8 cellular contexts compared by ENCODE assay signal in the genomic region with DNA sequence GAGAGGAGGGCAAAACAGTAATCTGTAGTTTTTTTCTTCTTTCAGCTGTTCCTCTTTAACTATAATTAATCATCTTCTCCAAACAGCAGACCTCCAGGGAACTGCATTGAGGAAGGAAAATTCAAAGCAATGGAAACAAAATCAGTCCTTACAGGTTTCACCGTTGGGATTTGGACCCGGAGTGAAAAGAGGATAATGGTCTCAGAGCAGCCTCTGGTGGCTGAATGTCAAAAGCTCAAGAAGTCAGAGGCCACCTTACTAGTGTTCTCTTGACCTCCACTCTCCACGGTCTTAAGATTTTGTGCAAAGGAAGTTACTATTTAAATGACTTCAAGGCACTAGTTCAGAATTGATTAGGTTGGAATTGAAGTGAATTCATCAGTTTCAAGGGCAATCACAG. TPM values are rescaled to one million over a fixed set of nuclear protein-coding genes. Genes with fewer than 3 reads are reported as not detected.
DNase-seq lines count a peak whose midpoint lies in the region; ATAC-seq and TF ChIP-seq lines count a peak whose summit lies in the region.

No MANE protein-coding gene starts in this region.

- H3K9me3 Mint-ChIP-seq in T-helper 2 cell treated with Interferon-gamma antibody and Interleukin-4, amounts not matched to agents 5 μg/mL and 100 μg/mL, for 36 hours: no peaks in the 10 kb centered on the region

- intact Hi-C loops in left colon (cut with DNase I, micrococcal nuclease): loop anchor here in 1 of 2 donors (10.0 kb wide), 1 partner anchor 442 kb away; no protein-coding TSS in a partner anchor

- no peak overlapping the region for H3K27ac Mint-ChIP-seq in T-helper 2 cell treated with Interferon-gamma antibody and Interleukin-4, amounts not matched to agents 5 μg/mL and 100 μg/mL, for 36 hours

- peak; percentile 70 for TF ChIP-seq CTCF in astrocyte of the spinal cord (IDR thresholded peaks at IDR 0.05; ENCODE audit: low read depth, low read length)

- DNase-seq in AG20443 (ENCODE audit: low spot score) (peak; percentile 43), LHCN-M2 (ENCODE audit: low read depth) (peak; percentile 88), astrocyte of the spinal cord (ENCODE audit: low read depth, low spot score) (peak; percentile 72), left colon (peak in 1 of 2 donors; percentile 18), OCI-M2 (lab: John Stamatoyannopoulos, UW; ENCODE audit: unreplicated experiment) (no peak)
- no peak for DNase-seq in T-helper 2 cell treated with Interferon-gamma antibody and Interleukin-4, amounts not matched to agents 5 μg/mL and 100 μg/mL, for 36 hours (ENCODE audit: low spot score)
- DNase-seq in activated CD8-positive, alpha-beta memory T cell treated with anti-CD3 and anti-CD28 coated beads, Interleukin-2, amount 50 U/mL, for 4 hours: no peak

- ATAC-seq in left colon (peak; percentile 85), HG03571 (IDR thresholded peaks at IDR 0.05; ENCODE audit: unreplicated experiment) (no peak)

- H3K4me3 ChIP-seq in astrocyte of the spinal cord (ENCODE audit: low read depth, low read length): no peak overlapping the region

- no peaks in the 10 kb centered on the region for H3K4me1 Mint-ChIP-seq in T-helper 2 cell treated with Interferon-gamma antibody and Interleukin-4, amounts not matched to agents 5 μg/mL and 100 μg/mL, for 36 hours (ENCODE audit: low read depth)

- H3K36me3 Mint-ChIP-seq in T-helper 2 cell treated with Interferon-gamma antibody and Interleukin-4, amounts not matched to agents 5 μg/mL and 100 μg/mL, for 36 hours (ENCODE audit: low read depth): no peaks in the 10 kb centered on the region

- H3K27me3 Mint-ChIP-seq in T-helper 2 cell treated with Interferon-gamma antibody and Interleukin-4, amounts not matched to agents 5 μg/mL and 100 μg/mL, for 36 hours (ENCODE audit: low read depth): no peaks in the 10 kb centered on the region

- in situ Hi-C loops in astrocyte of the spinal cord (cut with HindIII; ENCODE audit: low sequenced_read_pairs): no loop called here

- H3K4me3 Mint-ChIP-seq in T-helper 2 cell treated with Interferon-gamma antibody and Interleukin-4, amounts not matched to agents 5 μg/mL and 100 μg/mL, for 36 hours: no peak overlapping the region

RNA-seq across cellular contexts. Expression of gene MID1, which starts 16.0 kb away (rescaled TPM):
- total RNA-seq in LHCN-M2 (2014; rRNA removed) (8.6 and 11.8 TPM in 2 replicates), left colon (10 to 100 TPM; 38.5 to 40.1 TPM)
- polyA plus RNA-seq in LHCN-M2 (2012): 5.4 TPM

Comparison
In these comparisons a context has a peak if more than half of its experiments do, and no peak if none do; other contexts are left out.
1. DNase-seq: peak in AG20443 (single experiment), LHCN-M2 (single experiment) and astrocyte of the spinal cord (single experiment); none in OCI-M2 (single experiment), T-helper 2 cell treated with Interferon-gamma antibody and Interleukin-4, amounts not matched to agents 5 μg/mL and 100 μg/mL, for 36 hours (single experiment) and activated CD8-positive, alpha-beta memory T cell treated with anti-CD3 and anti-CD28 coated beads, Interleukin-2, amount 50 U/mL, for 4 hours (single experiment).